26 cellular contexts compared by ENCODE assay signal in the genomic region with DNA sequence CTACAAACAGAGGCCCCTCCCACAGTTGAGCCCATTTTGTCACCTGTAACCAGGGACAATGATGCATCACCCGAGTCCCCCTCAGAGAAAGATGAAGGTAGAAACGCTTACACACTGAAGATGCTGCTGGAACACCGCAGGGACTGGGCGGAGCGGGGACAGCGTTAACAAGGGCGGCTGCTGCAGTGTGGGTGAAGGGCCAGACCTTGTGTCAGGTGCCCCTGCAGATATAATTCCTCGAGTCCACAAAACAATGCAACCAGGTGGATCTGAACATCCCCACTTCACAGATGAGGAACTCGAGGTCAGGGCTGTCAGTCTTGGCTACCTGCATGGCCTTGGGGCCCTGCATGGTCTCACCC. TPM values are rescaled to one million over a fixed set of nuclear protein-coding genes. Genes with fewer than 3 reads are reported as not detected.
DNase-seq lines count a peak whose midpoint lies in the region; ATAC-seq and TF ChIP-seq lines count a peak whose summit lies in the region.
"Had no signal": no experiment of that assay in that cellular context is flagged by ENCODE, and none has a peak within 500 bp of the region (broad histone marks: within the 10 kb centered on the region; RNA-seq: fewer than 3 reads in every experiment).

No MANE protein-coding gene starts in this region.

- DNase-seq in activated CD8-positive, alpha-beta T cell treated with anti-CD3 and anti-CD28 coated beads, Interleukin-2, amount 10 ng/mL, durations not matched to agents 7 days and 5 days: no peak
- no peak for DNase-seq in activated CD8-positive, alpha-beta T cell treated with anti-CD3 and anti-CD28 coated beads for 36 hours
- DNase-seq in CD4-positive, alpha-beta memory T cell: no peak
- DNase-seq in effector memory CD8-positive, alpha-beta T cell: no peak
- DNase-seq in stimulated activated CD8-positive, alpha-beta memory T cell treated with anti-CD3 and anti-CD28 coated beads, Interleukin-4, amount 100 ng/mL, for 48 hours: peak; percentile 21
- DNase-seq in mucosa of gallbladder (ENCODE audit: low spot score) (no peak), NCI-H2171 (lab: John Stamatoyannopoulos, UW) (no peak)
- DNase-seq: activated CD4-positive, alpha-beta T cell treated with anti-CD3 and anti-CD28 coated beads for 36 hours; activated T-cell treated with anti-CD3 and anti-CD28 coated beads for 4 hours; amniotic stem cell; H7; KG1; NCI-H526 treated with DMSO at 0.1 percent for 48 hours; SJCRH30; stimulated activated CD4-positive, alpha-beta T cell treated with anti-CD3 and anti-CD28 coated beads, Interleukin-15, amount 100 ng/mL, for 24 hours had no signal

- H3K27ac ChIP-seq in CD4-positive, alpha-beta memory T cell (ENCODE audit: low read depth, low read length): no peak overlapping the region
- H3K27ac ChIP-seq: breast epithelium, coronary artery, Peyer's patch, SJCRH30 had no signal

- H3K9me3 Mint-ChIP-seq in activated CD8-positive, alpha-beta T cell treated with anti-CD3 and anti-CD28 coated beads, Interleukin-2, amount 10 ng/mL, durations not matched to agents 7 days and 5 days (ENCODE audit: insufficient read depth): no peaks in the 10 kb centered on the region
- H3K9me3 Mint-ChIP-seq in activated CD8-positive, alpha-beta T cell treated with anti-CD3 and anti-CD28 coated beads for 36 hours: no peaks in the 10 kb centered on the region
- peaks cover 0 to 4% (median 0%) of the 10 kb centered on the region in 8 donors for H3K9me3 Mint-ChIP-seq in CD4-positive, alpha-beta memory T cell
- peaks cover 0 to 2% of the 10 kb centered on the region in 2 donors for H3K9me3 Mint-ChIP-seq in effector memory CD8-positive, alpha-beta T cell
- H3K9me3 Mint-ChIP-seq: type B pancreatic cell had no signal

- TF ChIP-seq CTCF in activated CD8-positive, alpha-beta T cell treated with anti-CD3 and anti-CD28 coated beads for 36 hours (IDR thresholded peaks at IDR 0.05): no peak

- no peak overlapping the region for H3K4me3 Mint-ChIP-seq in activated CD8-positive, alpha-beta T cell treated with anti-CD3 and anti-CD28 coated beads, Interleukin-2, amount 10 ng/mL, durations not matched to agents 7 days and 5 days
- no peak overlapping the region for H3K4me3 Mint-ChIP-seq in activated CD8-positive, alpha-beta T cell treated with anti-CD3 and anti-CD28 coated beads for 36 hours
- H3K4me3 Mint-ChIP-seq in CD4-positive, alpha-beta memory T cell: peak overlapping the region in 6 of 8 donors; percentile 29 to 71 (median 48)
- H3K4me3 Mint-ChIP-seq in effector memory CD8-positive, alpha-beta T cell: peak overlapping the region; percentile 59 to 83
- H3K4me3 Mint-ChIP-seq: activated CD4-positive, alpha-beta T cell treated with anti-CD3 and anti-CD28 coated beads for 36 hours; type B pancreatic cell had no signal

- H3K27me3 ChIP-seq in CD4-positive, alpha-beta memory T cell (ENCODE audit: insufficient read depth, low read length): no peaks in the 10 kb centered on the region
- H3K27me3 ChIP-seq: breast epithelium, Peyer's patch, SJCRH30 had no signal

- peaks cover 10% of the 10 kb centered on the region for H3K27me3 Mint-ChIP-seq in activated CD8-positive, alpha-beta T cell treated with anti-CD3 and anti-CD28 coated beads, Interleukin-2, amount 10 ng/mL, durations not matched to agents 7 days and 5 days (ENCODE audit: low read depth)
- H3K27me3 Mint-ChIP-seq in activated CD8-positive, alpha-beta T cell treated with anti-CD3 and anti-CD28 coated beads for 36 hours: no peaks in the 10 kb centered on the region
- H3K27me3 Mint-ChIP-seq in CD4-positive, alpha-beta memory T cell: no peaks in the 10 kb centered on the region
- no peaks in the 10 kb centered on the region for H3K27me3 Mint-ChIP-seq in effector memory CD8-positive, alpha-beta T cell
- H3K27me3 Mint-ChIP-seq: activated CD4-positive, alpha-beta T cell treated with anti-CD3 and anti-CD28 coated beads for 36 hours; type B pancreatic cell had no signal

- H3K9me3 ChIP-seq in CD4-positive, alpha-beta memory T cell (ENCODE audit: control insufficient read depth in 1 of 2, low read length in 2 of 2): no peaks in the 10 kb centered on the region
- H3K9me3 ChIP-seq: breast epithelium, Peyer's patch, SJCRH30 had no signal

- H3K36me3 Mint-ChIP-seq in activated CD8-positive, alpha-beta T cell treated with anti-CD3 and anti-CD28 coated beads, Interleukin-2, amount 10 ng/mL, durations not matched to agents 7 days and 5 days (ENCODE audit: low read depth): no peaks in the 10 kb centered on the region
- H3K36me3 Mint-ChIP-seq in activated CD8-positive, alpha-beta T cell treated with anti-CD3 and anti-CD28 coated beads for 36 hours (ENCODE audit: low read depth): no peaks in the 10 kb centered on the region
- peaks cover 0 to 2% of the 10 kb centered on the region in 2 donors for H3K36me3 Mint-ChIP-seq in CD4-positive, alpha-beta memory T cell
- peaks cover 7% of the 10 kb centered on the region for H3K36me3 Mint-ChIP-seq in effector memory CD8-positive, alpha-beta T cell (ENCODE audit: insufficient read depth)
- H3K36me3 Mint-ChIP-seq: type B pancreatic cell had no signal

- peak overlapping the region; percentile 33 for H3K27ac Mint-ChIP-seq in activated CD8-positive, alpha-beta T cell treated with anti-CD3 and anti-CD28 coated beads, Interleukin-2, amount 10 ng/mL, durations not matched to agents 7 days and 5 days
- H3K27ac Mint-ChIP-seq in activated CD8-positive, alpha-beta T cell treated with anti-CD3 and anti-CD28 coated beads for 36 hours: no peak overlapping the region
- H3K27ac Mint-ChIP-seq in CD4-positive, alpha-beta memory T cell: peak overlapping the region in 6 of 7 donors; percentile 8 to 98 (median 80)
- H3K27ac Mint-ChIP-seq in effector memory CD8-positive, alpha-beta T cell: peak overlapping the region; percentile 81 to 83
- H3K27ac Mint-ChIP-seq: activated CD4-positive, alpha-beta T cell treated with anti-CD3 and anti-CD28 coated beads for 36 hours had no signal

- CTCF ChIA-PET in activated CD8-positive, alpha-beta T cell treated with anti-CD3 and anti-CD28 coated beads, Interleukin-2, amount 10 ng/mL, durations not matched to agents 7 days and 5 days (lab: Charles Lee): interaction anchor here (1.6 kb wide), 1 partner anchor 9 kb away, joined by 7 read pairs; the partner anchor contains the start of gene B9D1
- CTCF ChIA-PET in activated CD8-positive, alpha-beta T cell treated with anti-CD3 and anti-CD28 coated beads for 36 hours (lab: Charles Lee): interaction anchor here (1.7 kb wide), 1 partner anchor 9 kb away, joined by 7 read pairs; the partner anchor contains the start of gene B9D1
- CTCF ChIA-PET in CD4-positive, alpha-beta memory T cell (lab: Charles Lee; ENCODE audit: partially characterized antibody): interaction anchor here (2.9 kb wide), 1 partner anchor 9 kb away, joined by 13 read pairs; the partner anchor contains the start of gene B9D1

- ATAC-seq in activated CD8-positive, alpha-beta T cell treated with anti-CD3 and anti-CD28 coated beads, Interleukin-2, amount 10 ng/mL, durations not matched to agents 7 days and 5 days: no peak
- ATAC-seq in activated CD8-positive, alpha-beta T cell treated with anti-CD3 and anti-CD28 coated beads for 36 hours: no peak
- ATAC-seq in effector memory CD8-positive, alpha-beta T cell (replicated peaks): no peak
- no peak for ATAC-seq in HG02759 (IDR thresholded peaks at IDR 0.05; ENCODE audit: unreplicated experiment)
- ATAC-seq: activated CD4-positive, alpha-beta T cell treated with anti-CD3 and anti-CD28 coated beads for 36 hours had no signal

- H3K4me3 ChIP-seq in CD4-positive, alpha-beta memory T cell (ENCODE audit: low read length in 2 of 2): no peak overlapping the region
- H3K4me3 ChIP-seq: breast epithelium, coronary artery, GM12878, Peyer's patch, SJCRH30 had no signal

- POLR2A ChIA-PET in activated CD8-positive, alpha-beta T cell treated with anti-CD3 and anti-CD28 coated beads, Interleukin-2, amount 10 ng/mL, durations not matched to agents 7 days and 5 days (lab: Charles Lee): no interaction called here
- POLR2A ChIA-PET in activated CD8-positive, alpha-beta T cell treated with anti-CD3 and anti-CD28 coated beads for 36 hours (lab: Charles Lee): interaction anchor here (0.5 kb wide), 1 partner anchor 357 kb away, joined by 4 read pairs; no protein-coding TSS in a partner anchor
- POLR2A ChIA-PET in CD4-positive, alpha-beta memory T cell (lab: Charles Lee; ENCODE audit: partially characterized antibody): no interaction called here

- H3K36me3 ChIP-seq in CD4-positive, alpha-beta memory T cell (ENCODE audit: insufficient read depth, low read length): no peaks in the 10 kb centered on the region
- H3K36me3 ChIP-seq: breast epithelium, Peyer's patch, SJCRH30 had no signal

- peaks cover 58% of the 10 kb centered on the region for H3K4me1 Mint-ChIP-seq in activated CD8-positive, alpha-beta T cell treated with anti-CD3 and anti-CD28 coated beads, Interleukin-2, amount 10 ng/mL, durations not matched to agents 7 days and 5 days (ENCODE audit: low read depth)
- peaks cover 37% of the 10 kb centered on the region for H3K4me1 Mint-ChIP-seq in activated CD8-positive, alpha-beta T cell treated with anti-CD3 and anti-CD28 coated beads for 36 hours (ENCODE audit: low read depth)
- H3K4me1 Mint-ChIP-seq in CD4-positive, alpha-beta memory T cell: peaks cover 34 to 70% (median 52%) of the 10 kb centered on the region in 4 donors
- H3K4me1 Mint-ChIP-seq in effector memory CD8-positive, alpha-beta T cell (ENCODE audit: low read depth in 2 of 2): peaks cover 50% of the 10 kb centered on the region in 2 donors

- H3K4me1 ChIP-seq in CD4-positive, alpha-beta memory T cell (ENCODE audit: insufficient read depth, low read length): peaks cover 54% of the 10 kb centered on the region
- H3K4me1 ChIP-seq: breast epithelium had no signal

- intact Hi-C loops in activated CD8-positive, alpha-beta T cell treated with anti-CD3 and anti-CD28 coated beads for 36 hours (cut with micrococcal nuclease): no loop called here
- intact Hi-C loops in CD4-positive, alpha-beta memory T cell (cut with micrococcal nuclease): loop anchor here (10.0 kb wide), 1 partner anchor 517 kb away; the partner anchor contains the start of gene PRPSAP2

RNA-seq across cellular contexts. Expression of gene MAPK7, which starts 6.3 kb away (rescaled TPM):
- total RNA-seq in activated CD8-positive, alpha-beta T cell treated with anti-CD3 and anti-CD28 coated beads, Interleukin-2, amount 10 ng/mL, durations not matched to agents 7 days and 5 days: 10 to 100 TPM; 31.5 to 33.5 TPM
- total RNA-seq in activated CD8-positive, alpha-beta T cell treated with anti-CD3 and anti-CD28 coated beads for 36 hours: 10 to 100 TPM; 25.1 to 27.1 TPM
- 10 to 100 TPM; 19.4 to 26.2 TPM for total RNA-seq in CD4-positive, alpha-beta memory T cell
- 10 to 100 TPM in 1 of 2 donors, 1 to 10 TPM in 1; 2.1 to 12.4 TPM for polyA plus RNA-seq in CD4-positive, alpha-beta memory T cell
- total RNA-seq in mucosa of gallbladder: 23.0 TPM

RNA-seq across cellular contexts. Expression of gene B9D1, which starts 9.5 kb away (rescaled TPM):
- total RNA-seq in activated CD8-positive, alpha-beta T cell treated with anti-CD3 and anti-CD28 coated beads, Interleukin-2, amount 10 ng/mL, durations not matched to agents 7 days and 5 days: 1 to 10 TPM; 1.1 TPM
- total RNA-seq in activated CD8-positive, alpha-beta T cell treated with anti-CD3 and anti-CD28 coated beads for 36 hours: 1 to 10 TPM; 7.2 to 9.4 TPM
- 1 to 10 TPM; 2.5 to 2.8 TPM for total RNA-seq in CD4-positive, alpha-beta memory T cell
- under 1 TPM in 1 of 2 donors, not detected in 1; 0.29 TPM for polyA plus RNA-seq in CD4-positive, alpha-beta memory T cell
- total RNA-seq in mucosa of gallbladder: 25.3 TPM

RNA-seq across cellular contexts. Expression of gene MFAP4, which starts 15.0 kb away (rescaled TPM):
- total RNA-seq in activated CD8-positive, alpha-beta T cell treated with anti-CD3 and anti-CD28 coated beads, Interleukin-2, amount 10 ng/mL, durations not matched to agents 7 days and 5 days: not detected
- under 1 TPM; 0.47 to 0.70 TPM for total RNA-seq in activated CD8-positive, alpha-beta T cell treated with anti-CD3 and anti-CD28 coated beads for 36 hours
- total RNA-seq in CD4-positive, alpha-beta memory T cell: not detected
- not detected for polyA plus RNA-seq in CD4-positive, alpha-beta memory T cell
- total RNA-seq in mucosa of gallbladder: 303 TPM
- total RNA-seq: activated CD4-positive, alpha-beta T cell treated with anti-CD3 and anti-CD28 coated beads for 36 hours; HT1080; mononuclear cell; T-helper 1 cell treated with Interleukin-12 subunit alpha and Interleukin-12 subunit beta and Interleukin-4 antibody, amounts not matched to agents 30 ng/mL and 1 ng/mL, for 36 hours had no signal
- polyA plus RNA-seq: keratinocyte, neural cell had no signal

RNA-seq across cellular contexts. Expression of gene RNF112, which starts 39.0 kb away (rescaled TPM):
- total RNA-seq in activated CD8-positive, alpha-beta T cell treated with anti-CD3 and anti-CD28 coated beads, Interleukin-2, amount 10 ng/mL, durations not matched to agents 7 days and 5 days: under 1 TPM in 1 of 2 experiments, not detected in 1; 0.34 TPM
- total RNA-seq in activated CD8-positive, alpha-beta T cell treated with anti-CD3 and anti-CD28 coated beads for 36 hours: under 1 TPM; 0.34 to 0.63 TPM
- total RNA-seq in CD4-positive, alpha-beta memory T cell: 1 to 10 TPM in 1 of 2 experiments, under 1 TPM in 1; 0.87 to 1.6 TPM
- under 1 TPM in 1 of 2 donors, not detected in 1; 0.06 TPM for polyA plus RNA-seq in CD4-positive, alpha-beta memory T cell
- 7.3 TPM for total RNA-seq in mucosa of gallbladder
- total RNA-seq: GM12878, HT1080 had no signal
- polyA plus RNA-seq: GM12878 had no signal

Comparison
In these comparisons a context has a peak if more than half of its experiments do, and no peak if none do; other contexts are left out.
1. H3K4me3 Mint-ChIP-seq: peak in CD4-positive, alpha-beta memory T cell (6 of 8) and effector memory CD8-positive, alpha-beta T cell (2 of 2); none in activated CD8-positive, alpha-beta T cell treated with anti-CD3 and anti-CD28 coated beads, Interleukin-2, amount 10 ng/mL, durations not matched to agents 7 days and 5 days (single experiment) and activated CD8-positive, alpha-beta T cell treated with anti-CD3 and anti-CD28 coated beads for 36 hours (single experiment).
2. RNA of gene MFAP4, which starts 15.0 kb away (total RNA-seq): 303 TPM in mucosa of gallbladder (single experiment); 0.47 to 0.70 TPM in activated CD8-positive, alpha-beta T cell treated with anti-CD3 and anti-CD28 coated beads for 36 hours, not detected in activated CD8-positive, alpha-beta T cell treated with anti-CD3 and anti-CD28 coated beads, Interleukin-2, amount 10 ng/mL, durations not matched to agents 7 days and 5 days and not detected in CD4-positive, alpha-beta memory T cell; every median in the first group is over 100 times any median in the second.